Comparison of ENCODE assay signal across 14 cellular contexts in genomic region chr6:42786525-42786985, GRCh38. TPM values are rescaled to one million over a fixed set of nuclear protein-coding genes. Genes with fewer than 3 reads are reported as not detected.
DNase-seq lines count a peak whose midpoint lies in the region; ATAC-seq and TF ChIP-seq lines count a peak whose summit lies in the region.
"Had no signal": no experiment of that assay in that cellular context is flagged by ENCODE, and none has a peak within 500 bp of the region (broad histone marks: within the 10 kb centered on the region; RNA-seq: fewer than 3 reads in every experiment).

No MANE protein-coding gene starts in this region.

- no peak overlapping the region for H3K4me3 Mint-ChIP-seq in CD4-positive, alpha-beta T cell

- H3K36me3 Mint-ChIP-seq in CD4-positive, alpha-beta T cell (ENCODE audit: low read depth): peaks cover 46% of the 10 kb centered on the region

- H3K79me2 ChIP-seq in mammary epithelial cell (ENCODE audit: insufficient read depth, low read length): peaks cover 75% of the 10 kb centered on the region
- peaks cover 73% of the 10 kb centered on the region for H3K79me2 ChIP-seq in neural cell (replicated peaks; ENCODE audit: insufficient read depth, low read length)
- H3K79me2 ChIP-seq in smooth muscle cell (ENCODE audit: low read depth): peaks cover 53% of the 10 kb centered on the region

- BruUV-seq in mammary epithelial cell (replicated peaks; lab: Mats Ljungman, UMichigan): no TSS peak

- no peaks in the 10 kb centered on the region for H3K9me3 Mint-ChIP-seq in CD4-positive, alpha-beta T cell
- H3K9me3 Mint-ChIP-seq: activated T-helper 2 cell treated with anti-CD3 and anti-CD28 coated beads, Interferon-gamma antibody, Interleukin-2, Interleukin-4, amounts not matched to agents 10 μg/mL and 5 μg/mL and 100 μg/mL, durations not matched to agents 14 hours and 24 hours and 36 hours had no signal

- CTCF ChIA-PET in mammary epithelial cell (lab: Charles Lee; ENCODE audit: low non-redundant PET): no interaction called here
- CTCF ChIA-PET in CD4-positive, alpha-beta T cell (lab: Charles Lee): interaction anchor here (1.2 to 2.1 kb wide), 3 partner anchors 12 to 40 kb away, joined by 3 to 6 read pairs (median 5); partner anchors contain the start of gene TBCC

- H3K9ac ChIP-seq in mammary epithelial cell (ENCODE audit: insufficient read depth, low read length): no peak overlapping the region
- no peak overlapping the region for H3K9ac ChIP-seq in neural cell (ENCODE audit: low read length)
- H3K9ac ChIP-seq in smooth muscle cell (ENCODE audit: low read depth): no peak overlapping the region

- dilution Hi-C loops in mammary epithelial cell (cut with HindIII; ENCODE audit: low sequenced_read_pairs): loop anchor here (5.0 kb wide), 1 partner anchor 36 kb away; no protein-coding TSS in a partner anchor

- no peak for TF ChIP-seq EP300 in neural cell (conservative IDR thresholded peaks at IDR 0.05; ENCODE audit: poor library complexity, severe bottlenecking)
- no peak for TF ChIP-seq EP300 in upper lobe of left lung (IDR thresholded peaks at IDR 0.05)

- no peaks in the 10 kb centered on the region for H3K27me3 ChIP-seq in breast epithelium
- H3K27me3 ChIP-seq in mammary epithelial cell (ENCODE audit: insufficient read depth, low read length): no peaks in the 10 kb centered on the region
- no peaks in the 10 kb centered on the region for H3K27me3 ChIP-seq in body of pancreas
- H3K27me3 ChIP-seq in neural cell (ENCODE audit: insufficient read depth, low read depth, low read length): no peaks in the 10 kb centered on the region
- H3K27me3 ChIP-seq in upper lobe of left lung: no peaks in the 10 kb centered on the region
- H3K27me3 ChIP-seq in CD4-positive, alpha-beta T cell (ENCODE audit: control insufficient read depth, insufficient read depth, low read length): no peaks in the 10 kb centered on the region
- H3K27me3 ChIP-seq in smooth muscle cell (ENCODE audit: low read depth): no peaks in the 10 kb centered on the region

- H3K27me3 Mint-ChIP-seq in CD4-positive, alpha-beta T cell: no peaks in the 10 kb centered on the region

- no peak for TF ChIP-seq RAD21 in neural cell (conservative IDR thresholded peaks at IDR 0.05)

- H3K4me3 ChIP-seq in breast epithelium (peak overlapping the region in 1 of 3 donors; percentile 85), mammary epithelial cell (replicated peaks in 1 of 3; ENCODE audit: insufficient read depth in 1 of 3, low read depth in 2 of 3, low read length in 3 of 3) (no peak overlapping the region), body of pancreas (no peak overlapping the region), neural cell (ENCODE audit: low read length) (peak overlapping the region; percentile 93), upper lobe of left lung (no peak overlapping the region), smooth muscle cell (no peak overlapping the region)

- H3K27ac ChIP-seq in breast epithelium (peak overlapping the region; percentile 99 to 100), mammary epithelial cell (ENCODE audit: insufficient read depth, low read depth, low read length) (no peak overlapping the region), body of pancreas (peak overlapping the region in 3 of 4 donors; percentile 44 to 100 (median 98)), neural cell (ENCODE audit: low read length) (no peak overlapping the region), upper lobe of left lung (peak overlapping the region in 3 of 4 donors; percentile 35 to 100 (median 100)), smooth muscle cell (ENCODE audit: low read depth) (no peak overlapping the region)
- H3K27ac ChIP-seq in CD4-positive, alpha-beta T cell (ENCODE audit: low read depth, low read length): no peak overlapping the region

- TF ChIP-seq CTCF in breast epithelium (IDR thresholded peaks at IDR 0.05) (no peak), mammary epithelial cell (conservative IDR thresholded peaks at IDR 0.05 in 1 of 2, IDR thresholded peaks at IDR 0.05 in 1 of 2; ENCODE audit: extremely low read depth in 1 of 2, insufficient read depth in 1 of 2, low read depth in 1 of 2, low read length in 2 of 2) (no peak), body of pancreas (IDR thresholded peaks at IDR 0.05) (no peak), neural cell (IDR thresholded peaks at IDR 0.05; ENCODE audit: poor library complexity, severe bottlenecking) (no peak), upper lobe of left lung (IDR thresholded peaks at IDR 0.05) (no peak), smooth muscle cell (IDR thresholded peaks at IDR 0.05; ENCODE audit: borderline replicate concordance, insufficient read depth, poor library complexity, severe bottlenecking) (no peak)
- no peak for TF ChIP-seq CTCF in CD4-positive, alpha-beta T cell (IDR thresholded peaks at IDR 0.05)

- H4K20me1 ChIP-seq in mammary epithelial cell (ENCODE audit: insufficient read depth, low read length) (no peaks in the 10 kb centered on the region), neural cell (ENCODE audit: insufficient read depth) (no peaks in the 10 kb centered on the region), smooth muscle cell (ENCODE audit: low read depth) (peaks cover 14% of the 10 kb centered on the region)

- H3F3A ChIP-seq in neural cell (ENCODE audit: insufficient read depth, low read length, poor library complexity, severe bottlenecking) (peaks cover 3% of the 10 kb centered on the region), smooth muscle cell (ENCODE audit: low read depth) (no peaks in the 10 kb centered on the region)

- H3K36me3 ChIP-seq in breast epithelium: no peaks in the 10 kb centered on the region
- no peaks in the 10 kb centered on the region for H3K36me3 ChIP-seq in mammary epithelial cell (ENCODE audit: insufficient read depth, low read length)
- H3K36me3 ChIP-seq in body of pancreas (replicated peaks in 1 of 2; ENCODE audit: insufficient read depth in 1 of 2, low read depth in 2 of 2): no peaks in the 10 kb centered on the region
- no peaks in the 10 kb centered on the region for H3K36me3 ChIP-seq in neural cell (ENCODE audit: insufficient read depth, low read length)
- H3K36me3 ChIP-seq in upper lobe of left lung: no peaks in the 10 kb centered on the region
- no peaks in the 10 kb centered on the region for H3K36me3 ChIP-seq in smooth muscle cell (ENCODE audit: low read depth)

- POLR2A ChIA-PET in CD4-positive, alpha-beta T cell (lab: Charles Lee): interaction anchor here (1.3 to 22.3 kb wide), 7 partner anchors 14 to 125 kb away, joined by 3 to 1427 read pairs (median 5); partner anchors contain the start of genes RPL7L1 and TBCC

- TF ChIP-seq POLR2A in breast epithelium (IDR thresholded peaks at IDR 0.05) (no peak), body of pancreas (IDR thresholded peaks at IDR 0.05) (no peak), upper lobe of left lung (IDR thresholded peaks at IDR 0.05) (no peak)

- no peaks in the 10 kb centered on the region for H3K9me2 ChIP-seq in neural cell (ENCODE audit: insufficient read depth, low read length)

- H3K4me1 ChIP-seq in breast epithelium (peaks cover 0 to 22% of the 10 kb centered on the region in 2 donors), mammary epithelial cell (ENCODE audit: insufficient read depth, low read length) (peaks cover 4% of the 10 kb centered on the region), body of pancreas (peaks cover 66% of the 10 kb centered on the region), upper lobe of left lung (peaks cover 42 to 69% (median 54%) of the 10 kb centered on the region in 4 donors), smooth muscle cell (ENCODE audit: low read depth) (peaks cover 15% of the 10 kb centered on the region)

- ATAC-seq in body of pancreas (no peak), upper lobe of left lung (ENCODE audit: low FRiP score in 2 of 2) (no peak)
- no peak for ATAC-seq in CD4-positive, alpha-beta T cell (ENCODE audit: poor library complexity)
- ATAC-seq: activated CD8-positive, alpha-beta T cell treated with anti-CD3 and anti-CD28 coated beads, Interleukin-2, amount 10 ng/mL, durations not matched to agents 7 days and 5 days had no signal

- intact Hi-C loops in breast epithelium (cut with DNase I; ENCODE audit: low total_unique reads): no loop called here
- intact Hi-C loops in mammary epithelial cell (cut with micrococcal nuclease): no loop called here
- intact Hi-C loops in body of pancreas (cut with DNase I): no loop called here
- intact Hi-C loops in CD4-positive, alpha-beta T cell (cut with DNase I, micrococcal nuclease): loop anchor here (5.0 to 10.0 kb wide), 4 partner anchors 36 to 641 kb away; partner anchors contain the start of genes ABCC10 (in 1 of the 2) and SRF (in 1 of the 2)

- H3K4me1 Mint-ChIP-seq in CD4-positive, alpha-beta T cell (ENCODE audit: low read depth): peaks cover 21% of the 10 kb centered on the region

- H2AFZ ChIP-seq in mammary epithelial cell (ENCODE audit: low read depth, low read length): no peak overlapping the region
- H2AFZ ChIP-seq in neural cell (ENCODE audit: low read depth, low read length): no peak overlapping the region
- H2AFZ ChIP-seq in smooth muscle cell (ENCODE audit: low read depth): no peak overlapping the region

- 95% methylated on average over 3 of the region's 3 CpGs for WGBS in mammary epithelial cell (ENCODE audit: low coverage, missing lambda C conversion rate)
- 60 to 64% methylated on average over 3 of the region's 3 CpGs for WGBS in body of pancreas, 2 donors
- 75 to 83% methylated on average over 3 of the region's 3 CpGs for WGBS in upper lobe of left lung, 2 donors
- 88% methylated on average over 3 of the region's 3 CpGs for WGBS in smooth muscle cell (ENCODE audit: low lambda C conversion rate)

- DNase-seq in breast epithelium (ENCODE audit: low spot score in 2 of 2) (no peak), mammary epithelial cell (no peak), body of pancreas (no peak), upper lobe of left lung (no peak), midbrain (lab: John Stamatoyannopoulos, UW) (no peak), smooth muscle cell (lab: John Stamatoyannopoulos, UW; ENCODE audit: unreplicated experiment) (no peak)
- no peak for DNase-seq in CD4-positive, alpha-beta T cell
- DNase-seq: activated CD8-positive, alpha-beta T cell treated with anti-CD3 and anti-CD28 coated beads, Interleukin-2, amount 10 ng/mL, durations not matched to agents 7 days and 5 days; COR-L47; islet precursor cell; stimulated activated CD4-positive, alpha-beta T cell treated with anti-CD3 and anti-CD28 coated beads, Interleukin-2, amount 100 ng/mL, for 24 hours; trophoblast cell had no signal

- no peak overlapping the region for H3K27ac Mint-ChIP-seq in CD4-positive, alpha-beta T cell
- H3K27ac Mint-ChIP-seq: activated CD8-positive, alpha-beta T cell treated with anti-CD3 and anti-CD28 coated beads, Interleukin-2, amount 10 ng/mL, durations not matched to agents 7 days and 5 days; activated T-helper 2 cell treated with anti-CD3 and anti-CD28 coated beads, Interferon-gamma antibody, Interleukin-2, Interleukin-4, amounts not matched to agents 10 μg/mL and 5 μg/mL and 100 μg/mL, durations not matched to agents 14 hours and 24 hours and 36 hours had no signal

- in situ Hi-C loops in mammary epithelial cell (cut with MboI; ENCODE audit: low sequenced_read_pairs in 2 of 2): no loop called here

- H3K9me3 ChIP-seq in breast epithelium (no peaks in the 10 kb centered on the region), mammary epithelial cell (replicated peaks; ENCODE audit: insufficient read depth, low read length) (no peaks in the 10 kb centered on the region), body of pancreas (no peaks in the 10 kb centered on the region), neural cell (ENCODE audit: low read length) (no peaks in the 10 kb centered on the region), upper lobe of left lung (no peaks in the 10 kb centered on the region), smooth muscle cell (replicated peaks; ENCODE audit: low read depth) (no peaks in the 10 kb centered on the region)
- no peaks in the 10 kb centered on the region for H3K9me3 ChIP-seq in CD4-positive, alpha-beta T cell (ENCODE audit: control insufficient read depth, low read length)

- H3K4me2 ChIP-seq in mammary epithelial cell (ENCODE audit: insufficient read depth, low read depth, low read length) (no peak overlapping the region), neural cell (ENCODE audit: low read length) (peak overlapping the region; percentile 39), smooth muscle cell (no peak overlapping the region)

RNA-seq across cellular contexts. Expression of gene BICRAL, which starts 4.7 kb away (rescaled TPM):
- total RNA-seq in breast epithelium: 10 to 100 TPM; 16.7 to 25.2 (median 16.8) TPM
- 1 to 10 TPM; 7.2 to 7.9 TPM for total RNA-seq in mammary epithelial cell
- polyA plus RNA-seq in mammary epithelial cell: 6.6 TPM
- polyA minus RNA-seq in mammary epithelial cell: 9.8 TPM
- total RNA-seq in body of pancreas: 1 to 10 TPM; 6.9 to 8.6 TPM
- 6.7 and 8.2 TPM in 2 replicates for polyA plus RNA-seq in neural cell
- 27.8 and 34.5 TPM in 2 replicates for polyA minus RNA-seq in neural cell
- 10 to 100 TPM; 11.1 to 23.8 (median 14.9) TPM for total RNA-seq in upper lobe of left lung
- 10 to 100 TPM; 15.0 to 15.8 TPM for total RNA-seq in CD4-positive, alpha-beta T cell
- total RNA-seq in smooth muscle cell: 7.2 and 7.9 TPM in 2 replicates
- polyA plus RNA-seq in smooth muscle cell: 1.4 and 2.7 TPM in 2 replicates

RNA-seq across cellular contexts. Expression of gene TBCC, which starts 40.7 kb away (rescaled TPM):
- 10 to 100 TPM; 21.3 to 27.7 (median 26.3) TPM for total RNA-seq in breast epithelium
- total RNA-seq in mammary epithelial cell: 10 to 100 TPM; 13.5 to 27.8 TPM
- polyA plus RNA-seq in mammary epithelial cell: 15.4 TPM
- 25.6 TPM for polyA minus RNA-seq in mammary epithelial cell
- total RNA-seq in body of pancreas: 10 to 100 TPM; 14.5 to 25.4 TPM
- polyA plus RNA-seq in neural cell: 112 and 125 TPM in 2 replicates
- polyA minus RNA-seq in neural cell: 97.4 and 111 TPM in 2 replicates
- 10 to 100 TPM; 14.3 to 34.7 (median 24.2) TPM for total RNA-seq in upper lobe of left lung
- total RNA-seq in CD4-positive, alpha-beta T cell: 10 to 100 TPM; 67.3 to 68.3 TPM
- 30.1 and 31.5 TPM in 2 replicates for total RNA-seq in smooth muscle cell
- polyA plus RNA-seq in smooth muscle cell: 31.8 and 41.5 TPM in 2 replicates

Comparison
In these comparisons a context has a peak if more than half of its experiments do, and no peak if none do; other contexts are left out.
1. H3K27ac ChIP-seq: peak in breast epithelium (2 of 2), body of pancreas (3 of 4) and upper lobe of left lung (3 of 4); none in mammary epithelial cell (single experiment), neural cell (single experiment), CD4-positive, alpha-beta T cell (single experiment) and smooth muscle cell (single experiment).
2. intact Hi-C loops: an anchor here in CD4-positive, alpha-beta T cell (5.0 to 10.0 kb wide); none called in breast epithelium, mammary epithelial cell and body of pancreas.